In genomic region chr11:34182921-34183685, GRCh38 we compare ENCODE assay signal across 24 cellular contexts.
"Had no signal": no experiment of that assay in that cellular context is flagged by ENCODE, and none has a peak within 500 bp of the region (broad histone marks: within the 10 kb centered on the region; RNA-seq: fewer than 3 reads in every experiment).

No MANE protein-coding gene starts in this region.

- H3K9me3 ChIP-seq: colonic mucosa, neutrophil, right lobe of liver, testis, transverse colon had no signal

- H3K36me3 Mint-ChIP-seq: activated naive CD4-positive, alpha-beta T cell treated with anti-CD3 and anti-CD28 coated beads, Interleukin-2, amount 50 U/mL, for 24 hours; stimulated activated memory B cell treated with anti-CD40 and anti-IgM and Interleukin-4, amounts not matched to agents 10 μg/mL and 1 μg/mL and 100 μg/mL, for 72 hours had no signal

- H3K4me1 Mint-ChIP-seq: activated CD4-positive, alpha-beta T cell treated with anti-CD3 and anti-CD28 coated beads, Interleukin-2, amount 10 ng/mL, durations not matched to agents 7 days and 5 days had no signal

- H3K36me3 ChIP-seq: colonic mucosa, neutrophil, right lobe of liver, transverse colon, WERI-Rb-1 had no signal

- H3K27ac Mint-ChIP-seq: activated CD4-positive, alpha-beta T cell treated with anti-CD3 and anti-CD28 coated beads, Interleukin-2, amount 10 ng/mL, durations not matched to agents 7 days and 5 days; activated naive CD4-positive, alpha-beta T cell treated with anti-CD3 and anti-CD28 coated beads, Interleukin-2, amount 50 U/mL, for 24 hours; activated T-helper 1 cell treated with anti-CD3 and anti-CD28 coated beads, Interleukin-12 subunit alpha, Interleukin-12 subunit beta, Interleukin-2, Interleukin-4 antibody, amounts not matched to agents 30 ng/mL and 10 ng/mL and 1 ng/mL, durations not matched to agents 14 hours and 24 hours and 36 hours; stimulated activated memory B cell treated with anti-CD40 and anti-IgM and Interleukin-4, amounts not matched to agents 10 μg/mL and 1 μg/mL and 100 μg/mL, for 72 hours; T-helper 1 cell treated with Interleukin-12 subunit alpha and Interleukin-12 subunit beta and Interleukin-4 antibody, amounts not matched to agents 30 μg/mL and 1 μg/mL, for 36 hours had no signal

- ATAC-seq: left cardiac atrium; stimulated activated memory B cell treated with anti-CD40 and anti-IgM and Interleukin-4, amounts not matched to agents 10 μg/mL and 1 μg/mL and 100 μg/mL, for 72 hours had no signal

- H3K4me1 ChIP-seq: colonic mucosa, testis, transverse colon had no signal

- H3K4me3 ChIP-seq: colonic mucosa, right lobe of liver, testis, transverse colon had no signal

- DNase-seq: activated CD4-positive, alpha-beta T cell treated with anti-CD3 and anti-CD28 coated beads, Interleukin-2, amount 10 ng/mL, durations not matched to agents 7 days and 5 days; activated CD4-positive, CD25-positive, alpha-beta regulatory T cell treated with anti-CD3 and anti-CD28 coated beads, Interleukin-2, amount 50 U/mL, for 72 hours; activated gamma-delta T cell; activated T-cell treated with anti-CD3 and anti-CD28 coated beads for 4 hours; anterior cingulate cortex; colonic mucosa; effector CD8-positive, alpha-beta T cell; left cardiac atrium; mammary epithelial cell; right lobe of liver; stimulated activated CD4-positive, alpha-beta T cell treated with anti-CD3 and anti-CD28 coated beads, Interleukin-4, amount 100 ng/mL, for 1 hour; SW 1271; T1000; testis; transverse colon; WERI-Rb-1 had no signal

- H3K27me3 Mint-ChIP-seq: activated naive CD4-positive, alpha-beta T cell treated with anti-CD3 and anti-CD28 coated beads, Interleukin-2, amount 50 U/mL, for 24 hours; stimulated activated memory B cell treated with anti-CD40 and anti-IgM and Interleukin-4, amounts not matched to agents 10 μg/mL and 1 μg/mL and 100 μg/mL, for 72 hours had no signal

- H3K4me3 Mint-ChIP-seq: activated CD4-positive, alpha-beta T cell treated with anti-CD3 and anti-CD28 coated beads, Interleukin-2, amount 10 ng/mL, durations not matched to agents 7 days and 5 days; activated naive CD4-positive, alpha-beta T cell treated with anti-CD3 and anti-CD28 coated beads, Interleukin-2, amount 50 U/mL, for 24 hours; activated T-helper 1 cell treated with anti-CD3 and anti-CD28 coated beads, Interleukin-12 subunit alpha, Interleukin-12 subunit beta, Interleukin-2, Interleukin-4 antibody, amounts not matched to agents 30 ng/mL and 10 ng/mL and 1 ng/mL, durations not matched to agents 14 hours and 24 hours and 36 hours; nephron; stimulated activated memory B cell treated with anti-CD40 and anti-IgM and Interleukin-4, amounts not matched to agents 10 μg/mL and 1 μg/mL and 100 μg/mL, for 72 hours; T-helper 1 cell treated with Interleukin-12 subunit alpha and Interleukin-12 subunit beta and Interleukin-4 antibody, amounts not matched to agents 30 μg/mL and 1 μg/mL, for 36 hours had no signal

- FAIRE-seq: frontal cortex, islet of Langerhans had no signal

- H3K9me3 Mint-ChIP-seq: activated CD4-positive, alpha-beta T cell treated with anti-CD3 and anti-CD28 coated beads, Interleukin-2, amount 10 ng/mL, durations not matched to agents 7 days and 5 days; activated naive CD4-positive, alpha-beta T cell treated with anti-CD3 and anti-CD28 coated beads, Interleukin-2, amount 50 U/mL, for 24 hours; activated T-helper 1 cell treated with anti-CD3 and anti-CD28 coated beads, Interleukin-12 subunit alpha, Interleukin-12 subunit beta, Interleukin-2, Interleukin-4 antibody, amounts not matched to agents 30 ng/mL and 10 ng/mL and 1 ng/mL, durations not matched to agents 14 hours and 24 hours and 36 hours; nephron; stimulated activated memory B cell treated with anti-CD40 and anti-IgM and Interleukin-4, amounts not matched to agents 10 μg/mL and 1 μg/mL and 100 μg/mL, for 72 hours; T-helper 1 cell treated with Interleukin-12 subunit alpha and Interleukin-12 subunit beta and Interleukin-4 antibody, amounts not matched to agents 30 μg/mL and 1 μg/mL, for 36 hours had no signal

- H3K27ac ChIP-seq: colonic mucosa, neutrophil, testis, transverse colon, WERI-Rb-1 had no signal
